In the genomic region with DNA sequence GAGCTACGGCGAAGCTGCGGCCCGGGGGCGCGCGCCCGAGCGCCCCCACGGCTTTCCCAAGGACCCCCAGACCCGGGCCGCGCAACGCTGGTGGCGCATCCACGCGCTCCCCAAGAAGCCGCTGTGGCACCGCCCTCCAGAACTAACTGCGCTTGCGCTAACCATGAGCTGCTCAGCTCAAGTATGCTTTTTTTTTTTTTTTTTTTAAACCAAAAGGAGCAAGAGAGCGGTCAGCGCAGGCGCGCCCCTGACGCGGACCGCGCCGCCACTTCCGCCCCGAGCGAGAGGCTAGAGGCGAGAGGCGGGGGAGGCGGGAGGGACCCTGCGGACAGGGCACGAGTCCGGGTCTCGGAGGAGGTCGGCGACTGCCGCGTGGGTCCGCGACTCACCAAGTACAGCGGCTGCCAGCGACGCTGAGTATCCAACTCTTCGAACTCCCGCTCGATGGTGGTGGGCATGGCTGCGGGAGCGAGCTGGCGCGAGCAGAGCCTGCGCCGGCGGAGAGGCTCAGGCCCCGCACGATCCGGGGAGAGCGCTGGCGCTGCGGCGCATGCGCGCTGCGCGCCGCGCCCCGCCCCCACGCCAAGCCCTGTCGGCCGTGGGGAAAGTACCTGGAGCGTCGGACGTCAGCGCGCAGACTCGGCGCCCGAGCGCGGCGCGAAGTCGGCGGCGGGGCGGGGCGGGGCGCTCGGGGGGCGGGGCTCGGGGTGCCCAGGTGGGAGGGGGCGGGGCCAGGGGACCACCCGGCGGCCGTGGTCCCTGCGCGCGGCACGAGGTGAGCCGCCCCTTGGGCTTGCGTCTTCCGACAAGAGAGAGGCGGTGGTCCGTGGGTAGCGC, we compare ENCODE assay signal across 8 cellular contexts. TPM values are rescaled to one million over a fixed set of nuclear protein-coding genes. Genes with fewer than 3 reads are reported as not detected.
DNase-seq lines count a peak whose midpoint lies in the region; ATAC-seq, FAIRE-seq and TF ChIP-seq lines count a peak whose summit lies in the region.

PTPN2 (minus strand) TSS at position 554 of the 837 bp plus-strand sequence; CDS start at position 458, 96 bp downstream.

- peaks cover 5% of the 10 kb centered on the region for H3K36me3 Mint-ChIP-seq in activated naive CD4-positive, alpha-beta T cell treated with anti-CD3 and anti-CD28 coated beads for 36 hours (ENCODE audit: low read depth)

- H3K4me3 Mint-ChIP-seq in activated naive CD4-positive, alpha-beta T cell treated with anti-CD3 and anti-CD28 coated beads for 36 hours = peak within 1 kb of the TSS; percentile 89

- peak; percentile 95 for TF ChIP-seq POLR2A in NB4 (IDR thresholded peaks at IDR 0.05; ENCODE audit: extremely low read depth, insufficient read length)

- DNase-seq in GM06990 (ENCODE audit: extremely low read depth, insufficient read length) (peak; percentile 98), NB4 (ENCODE audit: low read depth) (peak; percentile 93), SK-N-DZ (ENCODE audit: low spot score) (peak; percentile 95), frontal cortex (ENCODE audit: low spot score in 2 of 2) (peak; percentile 89 to 93), non-pigmented ciliary epithelial cell (ENCODE audit: low read depth) (peak; percentile 76), substantia nigra (lab: John Stamatoyannopoulos, UW) (peak; percentile 47 to 97 (median 87))
- peak; percentile 92 for DNase-seq in activated naive CD4-positive, alpha-beta T cell treated with anti-CD3 and anti-CD28 coated beads for 36 hours

- TF ChIP-seq CTCF in GM06990 (IDR thresholded peaks at IDR 0.05; ENCODE audit: insufficient read depth, low read length, poor library complexity, severe bottlenecking) (no peak), NB4 (IDR thresholded peaks at IDR 0.05; ENCODE audit: low read depth, low read length) (no peak)

- intact Hi-C loops in activated naive CD4-positive, alpha-beta T cell treated with anti-CD3 and anti-CD28 coated beads for 36 hours (cut with micrococcal nuclease) = loop anchor here (1.0 to 10.0 kb wide), 7 partner anchors 45 to 841 kb away; partner anchors contain the start of genes AFG3L2, CEP192, CEP76 and FAM210A

- H3K4me1 Mint-ChIP-seq in activated naive CD4-positive, alpha-beta T cell treated with anti-CD3 and anti-CD28 coated beads for 36 hours (ENCODE audit: low read depth) = peaks cover 52% of the 10 kb centered on the region

- no peaks in the 10 kb centered on the region for H3K9me3 Mint-ChIP-seq in activated naive CD4-positive, alpha-beta T cell treated with anti-CD3 and anti-CD28 coated beads for 36 hours

- CTCF ChIA-PET in activated naive CD4-positive, alpha-beta T cell treated with anti-CD3 and anti-CD28 coated beads for 36 hours (lab: Charles Lee) = interaction anchor here (0.9 to 1.0 kb wide), 4 partner anchors 10 to 157 kb away, joined by 3 to 4 read pairs (median 4); no protein-coding TSS in a partner anchor

- peak within 1 kb of the TSS; percentile 96 for H3K27ac ChIP-seq in substantia nigra (ENCODE audit: low read depth, low read length, poor library complexity, severe bottlenecking)

- no peak for FAIRE-seq in frontal cortex (lab: Jason Lieb, UNC)

- peak; percentile 71 for ATAC-seq in HG02571 (IDR thresholded peaks at IDR 0.05; ENCODE audit: unreplicated experiment)

- H3K4me3 ChIP-seq in GM06990 (replicated peaks; ENCODE audit: low read depth, low read length) (peak within 1 kb of the TSS; percentile 72), NB4 (ENCODE audit: low read depth, low read length) (peak within 1 kb of the TSS; percentile 94)

- H3K27ac Mint-ChIP-seq in activated naive CD4-positive, alpha-beta T cell treated with anti-CD3 and anti-CD28 coated beads for 36 hours = peak within 1 kb of the TSS; percentile 90

- no peaks in the 10 kb centered on the region for H3K36me3 ChIP-seq in GM06990 (ENCODE audit: control insufficient read depth, insufficient read depth, low read length)

- H3K27me3 Mint-ChIP-seq in activated naive CD4-positive, alpha-beta T cell treated with anti-CD3 and anti-CD28 coated beads for 36 hours (ENCODE audit: low read depth) = no peaks in the 10 kb centered on the region

- H3K27me3 ChIP-seq in GM06990 (replicated peaks; ENCODE audit: control insufficient read depth, insufficient read depth, low read length) = no peaks in the 10 kb centered on the region

RNA-seq across cellular contexts. Expression of gene PTPN2, which starts in this region (rescaled TPM):
- 31.0 and 32.8 TPM in 2 replicates for polyA plus RNA-seq in SK-N-DZ (2014; cell fraction: cytosol; rRNA removed)
- 49.3 and 59.3 TPM in 2 replicates for polyA plus RNA-seq in SK-N-DZ (2014; cell fraction: nucleus; rRNA removed)
- 10 to 100 TPM; 68.5 to 71.8 TPM for total RNA-seq in activated naive CD4-positive, alpha-beta T cell treated with anti-CD3 and anti-CD28 coated beads for 36 hours
- total RNA-seq in frontal cortex = 40.4 TPM

Comparison
In these comparisons a context has a peak if more than half of its experiments do, and no peak if none do; other contexts are left out.
1. Peak in every context shown above with its lines: DNase-seq, ATAC-seq, H3K4me3 ChIP-seq and H3K27ac ChIP-seq.